Comparison of ENCODE assay signal across 8 cellular contexts in the genomic region with DNA sequence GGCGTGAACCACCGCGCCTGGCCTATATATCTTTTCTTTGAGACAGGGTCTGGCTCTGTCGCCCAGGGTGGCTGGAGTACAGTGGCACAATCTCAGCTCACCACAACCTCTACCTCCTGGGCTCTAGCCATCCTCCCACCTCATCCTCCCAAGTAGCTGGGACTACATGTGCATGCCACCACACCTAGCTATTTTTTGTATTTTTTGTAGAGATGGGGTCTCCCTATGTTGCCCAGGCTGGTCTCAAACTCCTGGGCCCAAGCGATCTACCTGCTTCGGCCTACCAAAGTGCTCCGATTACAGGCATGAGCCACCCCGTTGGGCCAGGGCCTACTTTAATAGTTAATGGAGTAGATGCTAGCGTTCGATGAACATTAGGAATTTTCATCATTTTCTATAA. TPM values are rescaled to one million over a fixed set of nuclear protein-coding genes. Genes with fewer than 3 reads are reported as not detected.
DNase-seq lines count a peak whose midpoint lies in the region; ATAC-seq and TF ChIP-seq lines count a peak whose summit lies in the region.
"Had no signal": no experiment of that assay in that cellular context is flagged by ENCODE, and none has a peak within 500 bp of the region (broad histone marks: within the 10 kb centered on the region; RNA-seq: fewer than 3 reads in every experiment).

No MANE protein-coding gene starts in this region.

- H3K36me3 Mint-ChIP-seq in chondrocyte (ENCODE audit: low read depth): peaks cover 8% of the 10 kb centered on the region

- peak overlapping the region; percentile 85 for H3K27ac Mint-ChIP-seq in chondrocyte (ENCODE audit: unreplicated experiment)

- H3K27me3 ChIP-seq in MG63 (no peaks in the 10 kb centered on the region), gastrocnemius medialis (no peaks in the 10 kb centered on the region)
- H3K27me3 ChIP-seq: foreskin keratinocyte had no signal

- TF ChIP-seq POLR2A in gastrocnemius medialis (IDR thresholded peaks at IDR 0.05): no peak

- no peak for DNase-seq in MG63
- no peak for DNase-seq in chondrocyte (ENCODE audit: low spot score)
- no peak for DNase-seq in gastrocnemius medialis
- DNase-seq in OCI-M2 (lab: John Stamatoyannopoulos, UW; ENCODE audit: unreplicated experiment): no peak
- DNase-seq in stimulated activated CD8-positive, alpha-beta memory T cell treated with anti-CD3 and anti-CD28 coated beads, Interleukin-4, amount 100 ng/mL, for 48 hours: no peak
- no peak for DNase-seq in activated CD4-positive, alpha-beta T cell treated with anti-CD3 and anti-CD28 coated beads, Interleukin-2, amount 50 U/mL, for 48 hours

- H3K9me3 ChIP-seq in MG63 (no peaks in the 10 kb centered on the region), gastrocnemius medialis (no peaks in the 10 kb centered on the region)

- peak overlapping the region; percentile 87 to 99 (median 94) for H3K27ac ChIP-seq in gastrocnemius medialis

- H3K36me3 ChIP-seq in MG63: peaks cover 65% of the 10 kb centered on the region
- H3K36me3 ChIP-seq in gastrocnemius medialis: peaks cover 0 to 32% of the 10 kb centered on the region in 2 donors

- no peak for ATAC-seq in gastrocnemius medialis
- ATAC-seq: foreskin keratinocyte had no signal

- H3K4me3 Mint-ChIP-seq in chondrocyte (ENCODE audit: unreplicated experiment): peak overlapping the region; percentile 75

- no peaks in the 10 kb centered on the region for H3K9me3 Mint-ChIP-seq in chondrocyte (ENCODE audit: low read depth)

- peaks cover 26 to 29% of the 10 kb centered on the region in 2 donors for H3K4me1 ChIP-seq in gastrocnemius medialis

- H3K4me1 Mint-ChIP-seq in chondrocyte (ENCODE audit: low read depth): peaks cover 39% of the 10 kb centered on the region

- intact Hi-C loops in gastrocnemius medialis (cut with DNase I; ENCODE audit: low total_unique reads): loop anchor here (5.0 kb wide), 3 partner anchors 38 to 212 kb away; a partner anchor contains a TSS

- in situ Hi-C loops in gastrocnemius medialis (cut with MboI; ENCODE audit: low sequenced_read_pairs in 4 of 4): no loop called here

- H3K4me3 ChIP-seq in MG63 (peak overlapping the region; percentile 60), gastrocnemius medialis (peak overlapping the region; percentile 70 to 80 (median 72))

- H3K27me3 Mint-ChIP-seq in chondrocyte (ENCODE audit: low read depth): no peaks in the 10 kb centered on the region

- TF ChIP-seq CTCF in chondrocyte (IDR thresholded peaks at IDR 0.05) (no peak), gastrocnemius medialis (IDR thresholded peaks at IDR 0.05 in 4 of 5, conservative IDR thresholded peaks at IDR 0.05 in 1 of 5) (no peak)

RNA-seq across cellular contexts. Expression of a gene that starts 3.4 kb away (rescaled TPM):
- 83.5 and 84.5 TPM in 2 replicates for total RNA-seq in MG63 (2014; rRNA removed; shearing (Covaris generic); ENCODE audit: low replicate concordance)
- 64.5 to 82.7 TPM (median 71.8 TPM) in 3 replicates for total RNA-seq in chondrocyte
- 10 to 100 TPM; 32.1 to 49.9 (median 42.0) TPM for total RNA-seq in gastrocnemius medialis

RNA-seq across cellular contexts. Expression of a gene that starts 14.2 kb away (rescaled TPM):
- 816 and 999 TPM in 2 replicates for total RNA-seq in MG63 (2014; rRNA removed; shearing (Covaris generic); ENCODE audit: low replicate concordance)
- total RNA-seq in chondrocyte (132 to 145 TPM (median 137 TPM) in 3 replicates), gastrocnemius medialis (100 to 1,000 TPM; 260 to 354 (median 297) TPM)

RNA-seq across cellular contexts. Expression of a gene that starts 17.0 kb away (rescaled TPM):
- 273 and 316 TPM in 2 replicates for total RNA-seq in MG63 (2014; rRNA removed; shearing (Covaris generic); ENCODE audit: low replicate concordance)
- total RNA-seq in chondrocyte (44.2 to 57.0 TPM (median 48.8 TPM) in 3 replicates), gastrocnemius medialis (10 to 100 TPM; 52.6 to 85.1 (median 70.5) TPM)

RNA-seq across cellular contexts. Expression of a gene that starts 23.9 kb away (rescaled TPM):
- 31.3 and 46.1 TPM in 2 replicates for total RNA-seq in MG63 (2014; rRNA removed; shearing (Covaris generic); ENCODE audit: low replicate concordance)
- total RNA-seq in chondrocyte: 5.0 to 11.7 TPM (median 5.2 TPM) in 3 replicates
- total RNA-seq in gastrocnemius medialis: 1 to 10 TPM; 2.5 to 5.8 (median 3.3) TPM

RNA-seq across cellular contexts. Expression of a gene that starts 31.3 kb away (rescaled TPM):
- total RNA-seq in MG63 (2014; rRNA removed; shearing (Covaris generic); ENCODE audit: low replicate concordance): 0.30 TPM in 1 of 2 replicates, not detected in the other
- total RNA-seq in chondrocyte (not detected in 3 replicates), gastrocnemius medialis (under 1 TPM in 1 of 4 donors, not detected in 3; 0.63 TPM)
- total RNA-seq: foreskin keratinocyte, subcutaneous adipose tissue had no signal
